ENCODE assay signal across 8 cellular contexts in the genomic region with DNA sequence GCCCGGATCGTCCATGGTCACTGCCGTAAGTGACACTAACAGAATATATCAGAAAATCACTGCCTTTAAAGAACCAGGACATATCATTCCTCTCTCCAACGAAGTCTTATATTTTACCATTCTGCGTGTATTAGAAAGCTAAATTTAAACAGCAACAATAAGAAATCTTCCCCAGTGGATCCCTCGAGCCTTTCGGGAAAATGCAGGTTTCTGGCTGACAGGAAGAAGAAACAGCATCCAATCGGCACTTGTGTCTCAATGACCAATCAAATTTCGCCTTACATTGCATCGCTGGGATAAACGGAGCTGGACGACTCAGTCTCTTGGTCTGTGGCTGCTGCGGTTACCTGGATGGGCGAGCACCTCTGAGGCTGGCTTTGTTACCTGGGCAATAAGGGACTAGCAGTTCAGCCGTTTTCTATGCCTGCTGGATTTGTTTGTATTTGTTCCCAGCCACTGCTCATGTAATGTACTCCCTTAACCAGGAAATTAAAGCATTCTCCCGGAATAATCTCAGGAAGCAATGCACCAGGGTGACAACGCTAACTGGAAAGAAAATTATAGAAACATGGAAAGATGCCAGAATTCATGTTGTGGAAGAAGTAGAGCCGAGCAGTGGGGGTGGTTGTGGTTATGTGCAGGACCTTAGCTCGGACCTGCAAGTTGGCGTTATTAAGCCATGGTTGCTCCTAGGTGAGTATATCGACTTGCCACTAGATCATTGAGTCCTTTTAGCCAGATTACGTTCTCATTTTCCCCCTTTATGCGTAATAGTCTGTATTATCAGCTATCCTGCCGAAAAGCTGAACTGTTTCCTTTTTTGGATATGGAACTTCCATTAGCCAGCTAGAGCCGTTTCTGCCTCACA.
DNase-seq lines count a peak whose midpoint lies in the region; ATAC-seq and TF ChIP-seq lines count a peak whose summit lies in the region.

A gene with protein sequence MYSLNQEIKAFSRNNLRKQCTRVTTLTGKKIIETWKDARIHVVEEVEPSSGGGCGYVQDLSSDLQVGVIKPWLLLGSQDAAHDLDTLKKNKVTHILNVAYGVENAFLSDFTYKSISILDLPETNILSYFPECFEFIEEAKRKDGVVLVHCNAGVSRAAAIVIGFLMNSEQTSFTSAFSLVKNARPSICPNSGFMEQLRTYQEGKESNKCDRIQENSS (plus strand): TSS at position 281 of the 868 bp plus-strand sequence. CDS start 187 bp downstream, at position 468.

- peak; percentile 71 for TF ChIP-seq POLR2A in GM18951 (IDR thresholded peaks at IDR 0.05; ENCODE audit: extremely low read depth, insufficient read depth, insufficient read length)

- in situ Hi-C loops in GM18951 (cut with MboI; ENCODE audit: low sequenced_read_pairs, unreplicated experiment): no loop called here

- TF ChIP-seq CTCF in AG09319 (IDR thresholded peaks at IDR 0.05; ENCODE audit: low read depth, low read length): no peak

- peak; percentile 92 for ATAC-seq in HG03175 (IDR thresholded peaks at IDR 0.05; ENCODE audit: unreplicated experiment)

- peak; percentile 70 for DNase-seq in AG09319 (ENCODE audit: extremely low read depth, low read depth)
- peak; percentile 97 for DNase-seq in NCI-H2227 treated with DMSO at 0.1 percent for 48 hours (lab: John Stamatoyannopoulos, UW)
- peak in 3 of 4 experiments; percentile 29 to 67 (median 51) for DNase-seq in activated CD4-positive, CD25-positive, alpha-beta regulatory T cell (lab: John Stamatoyannopoulos, UW)
- peak; percentile 83 to 90 for DNase-seq in cerebellar nuclear complex (lab: John Stamatoyannopoulos, UW)
- peak; percentile 97 for DNase-seq in islet precursor cell
- DNase-seq in stimulated activated CD4-positive, alpha-beta T cell treated with anti-CD3 and anti-CD28 coated beads, Interleukin-12 subunit alpha, Interleukin-12 subunit beta, amount 100 ng/mL, for 48 hours (ENCODE audit: low read depth in 2 of 3, low spot score in 1 of 3): peak; percentile 78 to 98 (median 79)

Comparison
In these comparisons a context has a peak if more than half of its experiments do, and no peak if none do; other contexts are left out.
1. Peak in every context shown above with its lines: DNase-seq and ATAC-seq.